In genomic region chr5:76504901-76505564, GRCh38 we compare ENCODE assay signal across 2 cellular contexts.
TF ChIP-seq lines count a peak whose summit lies in the region.

No MANE protein-coding gene starts in this region.

TF ChIP-seq in WTC11, 78 proteins besides CTCF, POLR2A, EP300 and RAD21:
- TF ChIP-seq TEAD4 (CRISPR knock-in tag; IDR thresholded peaks at IDR 0.05): no peak
- TF ChIP-seq KAT7 (CRISPR knock-in tag; IDR thresholded peaks at IDR 0.05; ENCODE audit: borderline replicate concordance): no peak
- no peak for TF ChIP-seq ZBTB43 (CRISPR knock-in tag; IDR thresholded peaks at IDR 0.05)
- TF ChIP-seq NFE2L1 (CRISPR knock-in tag; IDR thresholded peaks at IDR 0.05): no peak
- no peak for TF ChIP-seq E2F5 (CRISPR knock-in tag; IDR thresholded peaks at IDR 0.05)
- TF ChIP-seq USF2 (CRISPR knock-in tag; IDR thresholded peaks at IDR 0.05): no peak
- TF ChIP-seq ZNF416 (CRISPR knock-in tag; IDR thresholded peaks at IDR 0.05): no peak
- TF ChIP-seq FOXJ3 (CRISPR knock-in tag; IDR thresholded peaks at IDR 0.05; ENCODE audit: borderline replicate concordance): no peak
- no peak for TF ChIP-seq FOXP1 (CRISPR knock-in tag; IDR thresholded peaks at IDR 0.05; ENCODE audit: borderline replicate concordance)
- TF ChIP-seq MXD4 (CRISPR knock-in tag; IDR thresholded peaks at IDR 0.05; ENCODE audit: borderline replicate concordance): no peak
- TF ChIP-seq MAX (CRISPR knock-in tag; IDR thresholded peaks at IDR 0.05): no peak
- TF ChIP-seq ZNF281 (CRISPR knock-in tag; IDR thresholded peaks at IDR 0.05): no peak

TF ChIP-seq in H1, 55 proteins besides CTCF, POLR2A, EP300 and RAD21:
- TF ChIP-seq ATF3 (IDR thresholded peaks at IDR 0.05; ENCODE audit: insufficient read depth, low read depth, low read length) (no peak), BCL11A (IDR thresholded peaks at IDR 0.05; ENCODE audit: low read depth in 2 of 2, low read length in 2 of 2) (no peak), MAX (IDR thresholded peaks at IDR 0.05) (no peak), HDAC2 (IDR thresholded peaks at IDR 0.05; ENCODE audit: borderline replicate concordance in 1 of 2, low read depth in 2 of 2, low read length in 2 of 2) (no peak), KDM1A (IDR thresholded peaks at IDR 0.05; ENCODE audit: borderline replicate concordance, low read length) (no peak), CHD7 (IDR thresholded peaks at IDR 0.05; ENCODE audit: insufficient replicate concordance, low read length) (no peak), TBP (IDR thresholded peaks at IDR 0.05; ENCODE audit: low read depth, low read length) (no peak), SP4 (IDR thresholded peaks at IDR 0.05; ENCODE audit: low read length) (no peak), EZH2 (IDR thresholded peaks at IDR 0.05; ENCODE audit: low read depth, low read length, severe bottlenecking) (no peak), TEAD4 (IDR thresholded peaks at IDR 0.05; ENCODE audit: low read depth, low read length) (no peak), GTF2F1 (IDR thresholded peaks at IDR 0.05; ENCODE audit: borderline replicate concordance, low read depth, low read length) (no peak), SIX5 (IDR thresholded peaks at IDR 0.05; ENCODE audit: low read depth, low read length) (no peak), SP2 (IDR thresholded peaks at IDR 0.05; ENCODE audit: low read length) (no peak)
TF ChIP-seq in H1: peak in this region for 0.
